Comparison of ENCODE assay signal across 22 cellular contexts in genomic region chr19:5590865-5591154, GRCh38. TPM values are rescaled to one million over a fixed set of nuclear protein-coding genes. Genes with fewer than 3 reads are reported as not detected.
"Had no signal": no experiment of that assay in that cellular context is flagged by ENCODE, and none has a peak within 500 bp of the region (broad histone marks: within the 10 kb centered on the region; RNA-seq: fewer than 3 reads in every experiment).

No MANE protein-coding gene starts in this region.

- H3K27ac Mint-ChIP-seq: IgD-negative memory B cell had no signal

- H3K27ac ChIP-seq: RWPE1 had no signal

- H3K4me3 ChIP-seq: MG63 had no signal

- DNase-seq: KBM-7; MG63; NCI-H1092; NCI-H1105 treated with DMSO at 0.1 percent for 48 hours; NCI-H1417 treated with DMSO at 0.1 percent for 48 hours; NCI-H146; NCI-H1694 treated with DMSO at 0.1 percent for 48 hours; NCI-H1930; NCI-H2081; NCI-H2107; NCI-H2227 treated with DMSO at 0.1 percent for 48 hours; NCI-H524; NCI-H526 treated with DMSO at 0.1 percent for 48 hours; NCI-H748 treated with DMSO at 0.1 percent for 48 hours; NK-92 treated with Interleukin-12 subunit alpha and Interleukin-12 subunit beta, amount 100 ng/mL, for 24 hours; PC-3; SHP77 had no signal

- H3K27me3 ChIP-seq: MG63 had no signal

- ATAC-seq: Panc1, PC-3 had no signal

- H3K4me3 Mint-ChIP-seq: IgD-negative memory B cell had no signal

- H3K9me3 Mint-ChIP-seq: IgD-negative memory B cell had no signal

- H3K9me3 ChIP-seq: MG63 had no signal

- H3K27me3 Mint-ChIP-seq: IgD-negative memory B cell had no signal

RNA-seq across cellular contexts. Expression of gene TINCR, which starts 23.1 kb away (rescaled TPM):
- total RNA-seq: LHCN-M2, NCI-H460 had no signal
- polyA plus RNA-seq: IgD-negative memory B cell had no signal
